Comparison of ENCODE assay signal across 21 cellular contexts in genomic region chr6:48835421-48835958, GRCh38.
A peak's percentile ranks its signal among the peaks of the same experiment; 100 is the strongest.
DNase-seq lines count a peak whose midpoint lies in the region; ATAC-seq, FAIRE-seq and TF ChIP-seq lines count a peak whose summit lies in the region.
"Had no signal": no experiment of that assay in that cellular context is flagged by ENCODE, and none has a peak within 500 bp of the region (broad histone marks: within the 10 kb centered on the region; RNA-seq: fewer than 3 reads in every experiment).

No MANE protein-coding gene starts in this region.

- H3K4me1 Mint-ChIP-seq in MCF 10A (ENCODE audit: insufficient read depth, unreplicated experiment) (peaks cover 13% of the 10 kb centered on the region), WTC11 (peaks cover 19% of the 10 kb centered on the region)
- H3K4me1 Mint-ChIP-seq: CD4-positive, alpha-beta memory T cell; stimulated activated effector memory CD8-positive, alpha-beta T cell treated with anti-CD3 and anti-CD28 coated beads, Interleukin-12 subunit alpha, Interleukin-12 subunit beta, amount 100 ng/mL, for 72 hours had no signal

- no peaks in the 10 kb centered on the region for H3K9me3 ChIP-seq in breast epithelium
- 0 out of 2 replicates have a peak, but pooled peaks cover 6% of the 10 kb centered on the region for H3K9me3 ChIP-seq in OCI-LY3 (ENCODE audit: insufficient read depth, low read length)
- H3K9me3 ChIP-seq in endothelial cell of umbilical vein (replicated peaks; ENCODE audit: control insufficient read depth, insufficient read depth, low read length): no peaks in the 10 kb centered on the region
- H3K9me3 ChIP-seq: pancreas had no signal

- TF ChIP-seq POLR2A in breast epithelium (IDR thresholded peaks at IDR 0.05) (no peak), endothelial cell of umbilical vein (IDR thresholded peaks at IDR 0.05; ENCODE audit: low read depth, low read length) (no peak)

- peak; percentile 45 for DNase-seq in MCF 10A (ENCODE audit: unreplicated experiment)
- no peak for DNase-seq in breast epithelium (ENCODE audit: low spot score in 2 of 2)
- DNase-seq in endothelial cell of umbilical vein (ENCODE audit: low read depth, low spot score): peak; percentile 40
- DNase-seq in COR-L47 (lab: John Stamatoyannopoulos, UW): no peak
- no peak for DNase-seq in WTC11 (ENCODE audit: low spot score)
- DNase-seq: ACHN; CD4-positive, alpha-beta memory T cell; hypothalamus; KG1; left cardiac atrium; NCI-H1694 treated with DMSO at 0.1 percent for 48 hours; NCI-H524; pancreas; trophoblast cell had no signal

- intact Hi-C loops in MCF 10A (cut with micrococcal nuclease) (no loop called here), breast epithelium (cut with DNase I; ENCODE audit: low total_unique reads) (no loop called here), endothelial cell of umbilical vein (cut with micrococcal nuclease) (no loop called here)

- no peaks in the 10 kb centered on the region for H3K9me1 ChIP-seq in endothelial cell of umbilical vein (replicated peaks; ENCODE audit: control insufficient read depth, extremely low read depth, insufficient read depth, low read length)

- POLR2A ChIA-PET in MCF 10A (lab: Yijun Ruan, JAX) (interaction anchor here (0.6 to 0.7 kb wide), 2 partner anchors 14 to 706 kb away, joined by 3 to 4 read pairs; no protein-coding TSS in a partner anchor), endothelial cell of umbilical vein (lab: Charles Lee) (no interaction called here), WTC11 (lab: Charles Lee) (no interaction called here)

- H4K20me1 ChIP-seq in OCI-LY3 (ENCODE audit: insufficient read depth, low read length): no peaks in the 10 kb centered on the region
- no peaks in the 10 kb centered on the region for H4K20me1 ChIP-seq in endothelial cell of umbilical vein (replicated peaks; ENCODE audit: control insufficient read depth, extremely low read depth, insufficient read depth, low read length)

- H3K4me3 ChIP-seq in breast epithelium (no peak overlapping the region), OCI-LY3 (ENCODE audit: low read length) (0 out of 2 replicates have a peak overlapping the region, but pooled peaks have one; percentile 2), endothelial cell of umbilical vein (replicated peaks in 1 of 3; ENCODE audit: insufficient read depth in 1 of 3, low read depth in 1 of 3, low read length in 3 of 3) (no peak overlapping the region)
- H3K4me3 ChIP-seq: pancreas, smooth muscle cell had no signal

- H3K9ac ChIP-seq in OCI-LY3 (ENCODE audit: low read length) (no peak overlapping the region), endothelial cell of umbilical vein (replicated peaks; ENCODE audit: extremely low read depth, insufficient read depth, low read length) (no peak overlapping the region)

- BruUV-seq in MCF 10A (replicated peaks; lab: Mats Ljungman, UMichigan): no TSS peak
- no TSS peak for BruUV-seq in endothelial cell of umbilical vein (replicated peaks; lab: Mats Ljungman, UMichigan)

- H3K27me3 ChIP-seq in breast epithelium (no peaks in the 10 kb centered on the region), OCI-LY3 (ENCODE audit: low read depth, low read length) (no peaks in the 10 kb centered on the region), endothelial cell of umbilical vein (ENCODE audit: control insufficient read depth in 2 of 2, insufficient read depth in 2 of 2, low read length in 2 of 2) (no peaks in the 10 kb centered on the region)
- H3K27me3 ChIP-seq: pancreas had no signal

- peaks cover 11% of the 10 kb centered on the region for H3K9me3 Mint-ChIP-seq in MCF 10A (ENCODE audit: unreplicated experiment)
- H3K9me3 Mint-ChIP-seq in WTC11: peaks cover 10% of the 10 kb centered on the region

- H3K27me3 Mint-ChIP-seq in MCF 10A (ENCODE audit: insufficient read depth, unreplicated experiment) (no peaks in the 10 kb centered on the region), WTC11 (ENCODE audit: low read depth) (no peaks in the 10 kb centered on the region)
- H3K27me3 Mint-ChIP-seq: CD4-positive, alpha-beta memory T cell had no signal

- H3K27ac Mint-ChIP-seq in MCF 10A (ENCODE audit: low read depth, unreplicated experiment): no peak overlapping the region
- H3K27ac Mint-ChIP-seq in WTC11: no peak overlapping the region
- H3K27ac Mint-ChIP-seq: CD4-positive, alpha-beta memory T cell; stimulated activated effector memory CD8-positive, alpha-beta T cell treated with anti-CD3 and anti-CD28 coated beads, Interleukin-12 subunit alpha, Interleukin-12 subunit beta, amount 100 ng/mL, for 72 hours; T-helper 1 cell treated with Interleukin-12 subunit alpha and Interleukin-12 subunit beta and Interleukin-4 antibody, amounts not matched to agents 30 μg/mL and 1 μg/mL, for 36 hours had no signal

- dilution Hi-C loops in endothelial cell of umbilical vein (cut with MboI; ENCODE audit: extremely low pct_ligation_motif_present, low sequenced_read_pairs): no loop called here

- TF ChIP-seq CTCF in MCF 10A (IDR thresholded peaks at IDR 0.05; ENCODE audit: unreplicated experiment): no peak
- TF ChIP-seq CTCF in breast epithelium (IDR thresholded peaks at IDR 0.05): no peak
- TF ChIP-seq CTCF in OCI-LY3 (IDR thresholded peaks at IDR 0.05; ENCODE audit: low read depth, low read length): no peak
- TF ChIP-seq CTCF in endothelial cell of umbilical vein (IDR thresholded peaks at IDR 0.05; ENCODE audit: extremely low read depth in 1 of 2, insufficient read depth in 1 of 2, low read depth in 1 of 2, low read length in 2 of 2): no peak
- no peak for TF ChIP-seq CTCF in WTC11 (IDR thresholded peaks at IDR 0.05)

- H3K4me2 ChIP-seq in OCI-LY3 (ENCODE audit: low read length): peak overlapping the region; percentile 44
- no peak overlapping the region for H3K4me2 ChIP-seq in endothelial cell of umbilical vein (ENCODE audit: insufficient read depth, low read length)
- H3K4me2 ChIP-seq: smooth muscle cell had no signal

- H3K36me3 ChIP-seq in breast epithelium (no peaks in the 10 kb centered on the region), OCI-LY3 (replicated peaks; ENCODE audit: low read depth, low read length) (no peaks in the 10 kb centered on the region), endothelial cell of umbilical vein (ENCODE audit: control insufficient read depth in 2 of 2, extremely low read depth in 1 of 2, insufficient read depth in 2 of 2, low read length in 2 of 2) (no peaks in the 10 kb centered on the region)
- H3K36me3 ChIP-seq: pancreas had no signal

- no peaks in the 10 kb centered on the region for H3K36me3 Mint-ChIP-seq in MCF 10A (ENCODE audit: insufficient read depth, unreplicated experiment)
- H3K36me3 Mint-ChIP-seq in WTC11: peaks cover 13% of the 10 kb centered on the region
- H3K36me3 Mint-ChIP-seq: CD4-positive, alpha-beta memory T cell; stimulated activated effector memory CD8-positive, alpha-beta T cell treated with anti-CD3 and anti-CD28 coated beads, Interleukin-12 subunit alpha, Interleukin-12 subunit beta, amount 100 ng/mL, for 72 hours had no signal

- H3K27ac ChIP-seq in breast epithelium: no peak overlapping the region
- no peak overlapping the region for H3K27ac ChIP-seq in OCI-LY3 (ENCODE audit: low read length)
- no peak overlapping the region for H3K27ac ChIP-seq in endothelial cell of umbilical vein (ENCODE audit: insufficient read depth, low read depth, low read length)
- H3K27ac ChIP-seq: pancreas, RWPE1 had no signal

- H3K79me2 ChIP-seq in OCI-LY3 (ENCODE audit: low read length): no peaks in the 10 kb centered on the region
- no peaks in the 10 kb centered on the region for H3K79me2 ChIP-seq in endothelial cell of umbilical vein (ENCODE audit: control insufficient read depth, insufficient read depth, low read length)

- H3K4me3 Mint-ChIP-seq in MCF 10A (ENCODE audit: unreplicated experiment) (no peak overlapping the region), WTC11 (no peak overlapping the region)
- H3K4me3 Mint-ChIP-seq: CD4-positive, alpha-beta memory T cell; stimulated activated effector memory CD8-positive, alpha-beta T cell treated with anti-CD3 and anti-CD28 coated beads, Interleukin-12 subunit alpha, Interleukin-12 subunit beta, amount 100 ng/mL, for 72 hours; T-helper 1 cell treated with Interleukin-12 subunit alpha and Interleukin-12 subunit beta and Interleukin-4 antibody, amounts not matched to agents 30 μg/mL and 1 μg/mL, for 36 hours had no signal

- H2AFZ ChIP-seq in OCI-LY3 (ENCODE audit: low read depth, low read length) (peak overlapping the region; percentile 58), endothelial cell of umbilical vein (ENCODE audit: low read depth, low read length) (no peak overlapping the region)

- H3K4me1 ChIP-seq in breast epithelium: no peaks in the 10 kb centered on the region
- H3K4me1 ChIP-seq in OCI-LY3 (ENCODE audit: low read length): peaks cover 17% of the 10 kb centered on the region
- H3K4me1 ChIP-seq in endothelial cell of umbilical vein (ENCODE audit: control insufficient read depth, extremely low read depth, insufficient read depth, low read length): no peaks in the 10 kb centered on the region
- H3K4me1 ChIP-seq: pancreas had no signal

- CTCF ChIA-PET in MCF 10A (lab: Yijun Ruan, JAX) (interaction anchor here (0.6 to 0.7 kb wide), 4 partner anchors 23 to 1765 kb away, joined by 3 to 6 read pairs (median 4); no protein-coding TSS in a partner anchor), endothelial cell of umbilical vein (lab: Charles Lee) (interaction anchor here (1.1 kb wide), 1 partner anchor 22 kb away, joined by 3 read pairs; no protein-coding TSS in a partner anchor), WTC11 (lab: Charles Lee) (no interaction called here)

- ATAC-seq in GM21367 (IDR thresholded peaks at IDR 0.05; ENCODE audit: unreplicated experiment): no peak
- no peak for ATAC-seq in WTC11
- ATAC-seq in GM21526 (IDR thresholded peaks at IDR 0.05; ENCODE audit: low FRiP score, unreplicated experiment): no peak
- ATAC-seq: left cardiac atrium; pancreas; stimulated activated effector memory CD8-positive, alpha-beta T cell treated with anti-CD3 and anti-CD28 coated beads, Interleukin-12 subunit alpha, Interleukin-12 subunit beta, amount 100 ng/mL, for 72 hours had no signal

- peak; percentile 67 for FAIRE-seq in endothelial cell of umbilical vein (lab: Jason Lieb, UNC)
- FAIRE-seq: pancreas had no signal

TF ChIP-seq in endothelial cell of umbilical vein, 7 proteins besides CTCF, POLR2A, EP300 and RAD21 (continues in another document):
- TF ChIP-seq JUN (IDR thresholded peaks at IDR 0.05; ENCODE audit: borderline replicate concordance, insufficient read depth, insufficient read length, low read depth): no peak
- TF ChIP-seq FOS (IDR thresholded peaks at IDR 0.05; ENCODE audit: borderline replicate concordance, insufficient read depth, low read length): no peak
- TF ChIP-seq EZH2 (IDR thresholded peaks at IDR 0.05; ENCODE audit: borderline replicate concordance, low read depth, low read length, severe bottlenecking): no peak

TF ChIP-seq in WTC11, 78 proteins besides CTCF, POLR2A, EP300 and RAD21 (continues in another document):
- no peak for TF ChIP-seq NFYB (CRISPR knock-in tag; conservative IDR thresholded peaks at IDR 0.05; ENCODE audit: low read depth)

Comparison
In these comparisons a context has a peak if more than half of its experiments do, and no peak if none do; other contexts are left out.
1. DNase-seq: peak in MCF 10A (single experiment) and endothelial cell of umbilical vein (single experiment); none in breast epithelium (0 of 2), COR-L47 (single experiment) and WTC11 (single experiment).